ENCODE assay signal across 10 cellular contexts in genomic region chr6:133888931-133889556, GRCh38. TPM values are rescaled to one million over a fixed set of nuclear protein-coding genes. Genes with fewer than 3 reads are reported as not detected.
DNase-seq lines count a peak whose midpoint lies in the region; ATAC-seq and TF ChIP-seq lines count a peak whose summit lies in the region.
"Had no signal": no experiment of that assay in that cellular context is flagged by ENCODE, and none has a peak within 500 bp of the region (broad histone marks: within the 10 kb centered on the region; RNA-seq: fewer than 3 reads in every experiment).

TCF21 (plus strand) TSS chr6:133889113; CDS start chr6:133889398, 285 bp downstream.

- CTCF ChIA-PET in RWPE1 (lab: Yijun Ruan, JAX) = no interaction called here

- H3K27ac Mint-ChIP-seq in activated naive CD8-positive, alpha-beta T cell treated with anti-CD3 and anti-CD28 coated beads, Interleukin-2, amount 10 ng/mL, durations not matched to agents 7 days and 5 days = peak within 1 kb of the TSS; percentile 32
- no peak within 1 kb of the TSS for H3K27ac Mint-ChIP-seq in progenitor cell of endocrine pancreas

- TF ChIP-seq CTCF in progenitor cell of endocrine pancreas (IDR thresholded peaks at IDR 0.05; ENCODE audit: unreplicated experiment) (no peak), RWPE1 (conservative IDR thresholded peaks at IDR 0.05; ENCODE audit: low read depth) (no peak)

- H3K27me3 Mint-ChIP-seq in activated naive CD8-positive, alpha-beta T cell treated with anti-CD3 and anti-CD28 coated beads, Interleukin-2, amount 10 ng/mL, durations not matched to agents 7 days and 5 days = peaks cover 81% of the 10 kb centered on the region
- peaks cover 95% of the 10 kb centered on the region for H3K27me3 Mint-ChIP-seq in progenitor cell of endocrine pancreas

- peaks cover 14% of the 10 kb centered on the region for H3K4me1 Mint-ChIP-seq in activated naive CD8-positive, alpha-beta T cell treated with anti-CD3 and anti-CD28 coated beads, Interleukin-2, amount 10 ng/mL, durations not matched to agents 7 days and 5 days
- H3K4me1 Mint-ChIP-seq in progenitor cell of endocrine pancreas (ENCODE audit: low read depth) = peaks cover 10% of the 10 kb centered on the region

- ATAC-seq in activated naive CD8-positive, alpha-beta T cell treated with anti-CD3 and anti-CD28 coated beads, Interleukin-2, amount 10 ng/mL, durations not matched to agents 7 days and 5 days (ENCODE audit: low read depth) = no peak
- ATAC-seq in GM18519 (IDR thresholded peaks at IDR 0.05; ENCODE audit: low FRiP score, unreplicated experiment) = no peak

- no peak within 1 kb of the TSS for H3K27ac ChIP-seq in RWPE1

- DNase-seq in Daoy (ENCODE audit: low read depth) (peak; percentile 44), hepatic stellate cell (ENCODE audit: low spot score) (peak; percentile 89), progenitor cell of endocrine pancreas (ENCODE audit: low spot score, unreplicated experiment) (no peak), CD1c-positive myeloid dendritic cell (ENCODE audit: extremely low spot score) (no peak), RWPE1 (ENCODE audit: low spot score) (no peak), SIG-M5 (lab: John Stamatoyannopoulos, UW) (no peak)
- DNase-seq in activated naive CD8-positive, alpha-beta T cell treated with anti-CD3 and anti-CD28 coated beads, Interleukin-2, amount 10 ng/mL, durations not matched to agents 7 days and 5 days = no peak
- DNase-seq: midbrain, NCI-H446 treated with DMSO at 0.1 percent for 48 hours had no signal

- POLR2A ChIA-PET in activated naive CD8-positive, alpha-beta T cell treated with anti-CD3 and anti-CD28 coated beads, Interleukin-2, amount 10 ng/mL, durations not matched to agents 7 days and 5 days (lab: Charles Lee) = no interaction called here
- POLR2A ChIA-PET in RWPE1 (lab: Yijun Ruan, JAX; ENCODE audit: low non-redundant PET) = no interaction called here

- H3K9me3 Mint-ChIP-seq in activated naive CD8-positive, alpha-beta T cell treated with anti-CD3 and anti-CD28 coated beads, Interleukin-2, amount 10 ng/mL, durations not matched to agents 7 days and 5 days = no peaks in the 10 kb centered on the region
- no peaks in the 10 kb centered on the region for H3K9me3 Mint-ChIP-seq in progenitor cell of endocrine pancreas (ENCODE audit: low read depth)

- H3K4me3 Mint-ChIP-seq in activated naive CD8-positive, alpha-beta T cell treated with anti-CD3 and anti-CD28 coated beads, Interleukin-2, amount 10 ng/mL, durations not matched to agents 7 days and 5 days = no peak within 1 kb of the TSS
- peak within 1 kb of the TSS; percentile 50 for H3K4me3 Mint-ChIP-seq in progenitor cell of endocrine pancreas (ENCODE audit: low read depth)

- no peaks in the 10 kb centered on the region for H3K36me3 Mint-ChIP-seq in activated naive CD8-positive, alpha-beta T cell treated with anti-CD3 and anti-CD28 coated beads, Interleukin-2, amount 10 ng/mL, durations not matched to agents 7 days and 5 days
- no peaks in the 10 kb centered on the region for H3K36me3 Mint-ChIP-seq in progenitor cell of endocrine pancreas (ENCODE audit: insufficient read depth)

RNA-seq across cellular contexts. Expression of gene TCF21, which starts in this region (rescaled TPM):
- total RNA-seq in Daoy (2014; rRNA removed; shearing (Covaris generic)) = not detected in 2 replicates
- not detected for total RNA-seq in activated naive CD8-positive, alpha-beta T cell treated with anti-CD3 and anti-CD28 coated beads, Interleukin-2, amount 10 ng/mL, durations not matched to agents 7 days and 5 days
- not detected in 2 replicates for total RNA-seq in progenitor cell of endocrine pancreas

Comparison
In these comparisons a context has a peak if more than half of its experiments do, and no peak if none do; other contexts are left out.
1. Peak in DNase-seq in Daoy; RNA of the gene not detected or under 1 TPM.